ENCODE assay signal across 1 cellular context in genomic region chr6:52725133-52725529, GRCh38.
A peak's percentile ranks its signal among the peaks of the same experiment; 100 is the strongest.
TF ChIP-seq lines count a peak whose summit lies in the region.

No MANE protein-coding gene starts in this region.

TF ChIP-seq in HepG2, 621 proteins besides CTCF, POLR2A, EP300 and RAD21 (continues in another document):
- TF ChIP-seq ZBTB40 (IDR thresholded peaks at IDR 0.05) = no peak
- TF ChIP-seq ZBTB40 (CRISPR knock-in tag; IDR thresholded peaks at IDR 0.05) = no peak
- TF ChIP-seq CENPT (CRISPR knock-in tag; IDR thresholded peaks at IDR 0.05; ENCODE audit: low read depth) = no peak
- TF ChIP-seq ZNF343 (CRISPR knock-in tag; IDR thresholded peaks at IDR 0.05) = 0 out of 2 replicates have a peak, but pooled peaks have one; percentile 3
- TF ChIP-seq HNF4A (CRISPR knock-in tag; IDR thresholded peaks at IDR 0.05) = no peak
- no peak for TF ChIP-seq RERE (CRISPR knock-in tag; IDR thresholded peaks at IDR 0.05; ENCODE audit: low read depth)
- TF ChIP-seq ZNF773 (CRISPR knock-in tag; IDR thresholded peaks at IDR 0.05; ENCODE audit: borderline replicate concordance) = no peak
- no peak for TF ChIP-seq BCL6 (CRISPR knock-in tag; IDR thresholded peaks at IDR 0.05)
- no peak for TF ChIP-seq ZNF790 (CRISPR knock-in tag; IDR thresholded peaks at IDR 0.05; ENCODE audit: borderline replicate concordance)
- TF ChIP-seq ZNF263 (CRISPR knock-in tag; IDR thresholded peaks at IDR 0.05) = no peak
- TF ChIP-seq HBP1 (CRISPR knock-in tag; IDR thresholded peaks at IDR 0.05; ENCODE audit: low read depth) = no peak
- TF ChIP-seq NFE2 (CRISPR knock-in tag; IDR thresholded peaks at IDR 0.05) = 0 out of 2 replicates have a peak, but pooled peaks have one; percentile 5
- no peak for TF ChIP-seq ONECUT2 (CRISPR knock-in tag; IDR thresholded peaks at IDR 0.05)
- TF ChIP-seq ZNF550 (CRISPR knock-in tag; IDR thresholded peaks at IDR 0.05; ENCODE audit: borderline replicate concordance) = no peak
- TF ChIP-seq ATF4 (CRISPR knock-in tag; IDR thresholded peaks at IDR 0.05) = 0 out of 4 replicates have a peak, but pooled peaks of 1 of the 2 experiments have one; percentile 6
- no peak; the same call in 1 of the 2 replicates for TF ChIP-seq WIZ (CRISPR knock-in tag; IDR thresholded peaks at IDR 0.05)
- TF ChIP-seq ZNF33B (CRISPR knock-in tag; IDR thresholded peaks at IDR 0.05) = 0 out of 2 replicates have a peak, but pooled peaks have one; percentile 58
- TF ChIP-seq ZNF275 (CRISPR knock-in tag; IDR thresholded peaks at IDR 0.05; ENCODE audit: borderline replicate concordance) = no peak
- TF ChIP-seq ZNF639 (CRISPR knock-in tag; conservative IDR thresholded peaks at IDR 0.05) = no peak
- no peak for TF ChIP-seq DDIT3 (CRISPR knock-in tag; IDR thresholded peaks at IDR 0.05)
- TF ChIP-seq CCDC6 (CRISPR knock-in tag; IDR thresholded peaks at IDR 0.05) = no peak
- TF ChIP-seq ZMYM4 (CRISPR knock-in tag; IDR thresholded peaks at IDR 0.05) = no peak
- no peak for TF ChIP-seq FOSL2 (CRISPR knock-in tag; IDR thresholded peaks at IDR 0.05)
- TF ChIP-seq SRSF9 (IDR thresholded peaks at IDR 0.05; ENCODE audit: borderline replicate concordance, insufficient read depth, low read depth, low read length, poor library complexity, severe bottlenecking) = no peak
- TF ChIP-seq ZSCAN30 (CRISPR knock-in tag; IDR thresholded peaks at IDR 0.05) = no peak
- TF ChIP-seq E2F5 (CRISPR knock-in tag; conservative IDR thresholded peaks at IDR 0.05) = no peak
- no peak for TF ChIP-seq ZSCAN21 (CRISPR knock-in tag; IDR thresholded peaks at IDR 0.05; ENCODE audit: borderline replicate concordance)
- TF ChIP-seq ZNF451 (CRISPR knock-in tag; IDR thresholded peaks at IDR 0.05) = no peak
- TF ChIP-seq RFX3 (CRISPR knock-in tag; IDR thresholded peaks at IDR 0.05) = no peak
- no peak for TF ChIP-seq LCORL (IDR thresholded peaks at IDR 0.05)
- no peak for TF ChIP-seq LCORL (CRISPR knock-in tag; IDR thresholded peaks at IDR 0.05)
- 0 out of 2 replicates have a peak, but pooled peaks have one; percentile 6 for TF ChIP-seq CREBL2 (CRISPR knock-in tag; IDR thresholded peaks at IDR 0.05; ENCODE audit: borderline replicate concordance)
- no peak for TF ChIP-seq ATF7 (IDR thresholded peaks at IDR 0.05)
- TF ChIP-seq ATF7 (CRISPR knock-in tag; IDR thresholded peaks at IDR 0.05) = no peak
- TF ChIP-seq KAT8 (CRISPR knock-in tag; IDR thresholded peaks at IDR 0.05) = no peak
- TF ChIP-seq FOXO4 (CRISPR knock-in tag; conservative IDR thresholded peaks at IDR 0.05) = no peak
- TF ChIP-seq ZNF678 (CRISPR knock-in tag; IDR thresholded peaks at IDR 0.05) = no peak
- TF ChIP-seq SIN3A (IDR thresholded peaks at IDR 0.05; ENCODE audit: borderline replicate concordance, low read depth, low read length) = no peak
- no peak for TF ChIP-seq ZFP90 (CRISPR knock-in tag; IDR thresholded peaks at IDR 0.05; ENCODE audit: borderline replicate concordance)
